In genomic region chr12:127081058-127081457, GRCh38 we compare ENCODE assay signal across 30 cellular contexts.
"Had no signal": no experiment of that assay in that cellular context is flagged by ENCODE, and none has a peak within 500 bp of the region (broad histone marks: within the 10 kb centered on the region; RNA-seq: fewer than 3 reads in every experiment).

No MANE protein-coding gene starts in this region.

- DNase-seq: activated CD4-positive, alpha-beta memory T cell treated with anti-CD3 and anti-CD28 coated beads, Interleukin-2, amount 10 ng/mL, durations not matched to agents 7 days and 5 days; activated CD4-positive, alpha-beta T cell treated with anti-CD3 and anti-CD28 coated beads for 1 hour; activated CD4-positive, alpha-beta T cell treated with anti-CD3 and anti-CD28 coated beads for 4 hours; activated CD4-positive, alpha-beta T cell treated with anti-CD3 and anti-CD28 coated beads, Interleukin-2, amount 10 ng/mL, durations not matched to agents 7 days and 5 days; activated CD4-positive, alpha-beta T cell treated with anti-CD3 and anti-CD28 coated beads, Interleukin-2, amount 50 U/mL, for 4 hours; activated CD8-positive, alpha-beta memory T cell treated with anti-CD3 and anti-CD28 coated beads, Interleukin-2, amount 50 U/mL, for 48 hours; activated gamma-delta T cell treated with Interleukin-2 at 50 U/mL for 16 hours; activated naive CD4-positive, alpha-beta T cell treated with anti-CD3 and anti-CD28 coated beads, Interleukin-2, amount 50 U/mL, for 16 hours; activated naive CD4-positive, alpha-beta T cell treated with Interleukin-2 at 50 U/mL for 16 hours; activated T-cell treated with anti-CD3 and anti-CD28 coated beads for 4 hours; activated T-cell treated with anti-CD3 and anti-CD28 coated beads, Interleukin-2, amount 50 U/mL, for 24 hours; activated T-cell treated with anti-CD3 and anti-CD28 coated beads, Interleukin-2, amount 50 U/mL, for 72 hours; amniotic stem cell; anterior cingulate cortex; brain microvascular endothelial cell; caudate nucleus; effector CD8-positive, alpha-beta T cell; esophagus squamous epithelium; foreskin fibroblast; head of caudate nucleus; hippocampal formation; T-helper 17 cell; T1000 had no signal

- H3K27ac ChIP-seq: brain microvascular endothelial cell, epithelial cell of prostate, esophagus squamous epithelium had no signal

- H3K4me3 ChIP-seq: esophagus squamous epithelium had no signal

- H3K9me3 ChIP-seq: esophagus squamous epithelium had no signal

- FAIRE-seq: astrocyte, colon, endometrium, endothelial cell of umbilical vein, frontal cortex had no signal

- H3K27me3 ChIP-seq: brain microvascular endothelial cell had no signal

- H3K36me3 ChIP-seq: brain microvascular endothelial cell, esophagus squamous epithelium had no signal

- ATAC-seq: activated T-cell treated with anti-CD3 and anti-CD28 coated beads, Interleukin-2, amount 50 U/mL, for 72 hours; T-helper 17 cell; WTC11 had no signal
